In genomic region chr2:105244443-105244842, GRCh38 we compare ENCODE assay signal across 25 cellular contexts.
"Had no signal": no experiment of that assay in that cellular context is flagged by ENCODE, and none has a peak within 500 bp of the region (broad histone marks: within the 10 kb centered on the region; RNA-seq: fewer than 3 reads in every experiment).

No MANE protein-coding gene starts in this region.

- H3K27ac Mint-ChIP-seq: activated naive CD8-positive, alpha-beta T cell treated with anti-CD3 and anti-CD28 coated beads, Interleukin-2, amount 10 ng/mL, durations not matched to agents 7 days and 5 days; mesothelial cell of epicardium; naive thymus-derived CD8-positive, alpha-beta T cell had no signal

- ATAC-seq: activated T-cell treated with anti-CD3 and anti-CD28 coated beads, Interleukin-2, amount 50 U/mL, for 4 hours; esophagus mucosa; left lung; naive thymus-derived CD8-positive, alpha-beta T cell; pancreas; psoas muscle had no signal

- DNase-seq: activated CD4-positive, alpha-beta T cell treated with anti-CD3 and anti-CD28 coated beads for 4 hours; activated CD4-positive, alpha-beta T cell treated with anti-CD3 and anti-CD28 coated beads, Interleukin-2, amount 50 U/mL, for 48 hours; activated CD4-positive, CD25-positive, alpha-beta regulatory T cell; activated CD8-positive, alpha-beta memory T cell treated with anti-CD3 and anti-CD28 coated beads, Interleukin-2, amount 50 U/mL, for 48 hours; activated naive CD4-positive, alpha-beta T cell treated with Interleukin-2 at 50 U/mL for 16 hours; activated naive CD8-positive, alpha-beta T cell treated with anti-CD3 and anti-CD28 coated beads, Interleukin-2, amount 10 ng/mL, durations not matched to agents 7 days and 5 days; activated T-cell treated with anti-CD3 and anti-CD28 coated beads, Interleukin-2, amount 50 U/mL, for 4 hours; amniotic stem cell; effector memory CD4-positive, alpha-beta T cell; foreskin melanocyte; hippocampal formation; kidney glomerular epithelial cell; left lung; naive thymus-derived CD8-positive, alpha-beta T cell; pancreas; psoas muscle; spleen; stimulated activated CD4-positive, alpha-beta T cell treated with anti-CD3 and anti-CD28 coated beads, Interleukin-4, amount 100 ng/mL, for 1 hour; stimulated activated naive CD4-positive, alpha-beta T cell treated with Interleukin-2 at 50 U/mL for 16 hours had no signal

- H3K4me3 Mint-ChIP-seq: activated naive CD8-positive, alpha-beta T cell treated with anti-CD3 and anti-CD28 coated beads, Interleukin-2, amount 10 ng/mL, durations not matched to agents 7 days and 5 days; activated T-cell treated with anti-CD3 and anti-CD28 coated beads, Interleukin-2, amount 50 U/mL, for 4 hours; central memory CD8-positive, alpha-beta T cell; mesothelial cell of epicardium; naive thymus-derived CD8-positive, alpha-beta T cell had no signal

- H3K36me3 Mint-ChIP-seq: activated naive CD8-positive, alpha-beta T cell treated with anti-CD3 and anti-CD28 coated beads, Interleukin-2, amount 10 ng/mL, durations not matched to agents 7 days and 5 days; mesothelial cell of epicardium had no signal

- H3K4me3 ChIP-seq: breast epithelium, left lung, lung, pancreas, psoas muscle, right atrium auricular region, spleen had no signal

- H3K4me1 Mint-ChIP-seq: activated naive CD8-positive, alpha-beta T cell treated with anti-CD3 and anti-CD28 coated beads, Interleukin-2, amount 10 ng/mL, durations not matched to agents 7 days and 5 days; central memory CD8-positive, alpha-beta T cell; naive thymus-derived CD8-positive, alpha-beta T cell had no signal

- H3K9me3 Mint-ChIP-seq: activated naive CD8-positive, alpha-beta T cell treated with anti-CD3 and anti-CD28 coated beads, Interleukin-2, amount 10 ng/mL, durations not matched to agents 7 days and 5 days; activated T-cell treated with anti-CD3 and anti-CD28 coated beads, Interleukin-2, amount 50 U/mL, for 4 hours; central memory CD8-positive, alpha-beta T cell; mesothelial cell of epicardium; naive thymus-derived CD8-positive, alpha-beta T cell had no signal
